In genomic region chr1:205319081-205320018, GRCh38 we compare ENCODE assay signal across 8 cellular contexts. TPM values are rescaled to one million over a fixed set of nuclear protein-coding genes. Genes with fewer than 3 reads are reported as not detected.
DNase-seq lines count a peak whose midpoint lies in the region; ATAC-seq and TF ChIP-seq lines count a peak whose summit lies in the region.

No MANE protein-coding gene starts in this region.

- POLR2A ChIA-PET in activated naive CD8-positive, alpha-beta T cell treated with anti-CD3 and anti-CD28 coated beads, Interleukin-2, amount 10 ng/mL, durations not matched to agents 7 days and 5 days (lab: Charles Lee) = interaction anchor here (1.6 to 9.4 kb wide), 3 partner anchors 33 to 46 kb away, joined by 6 to 170 read pairs (median 12); no protein-coding TSS in a partner anchor

- H3K27ac ChIP-seq in right cardiac atrium (ENCODE audit: low read length) (peak overlapping the region; percentile 38), gastrocnemius medialis (peak overlapping the region in 1 of 4 donors; percentile 32)

- H3K27me3 ChIP-seq in right cardiac atrium (ENCODE audit: control insufficient read depth, insufficient read depth) = no peaks in the 10 kb centered on the region
- no peaks in the 10 kb centered on the region for H3K27me3 ChIP-seq in gastrocnemius medialis

- H3K36me3 Mint-ChIP-seq in activated naive CD8-positive, alpha-beta T cell treated with anti-CD3 and anti-CD28 coated beads, Interleukin-2, amount 10 ng/mL, durations not matched to agents 7 days and 5 days = no peaks in the 10 kb centered on the region

- H3K27me3 Mint-ChIP-seq in activated naive CD8-positive, alpha-beta T cell treated with anti-CD3 and anti-CD28 coated beads, Interleukin-2, amount 10 ng/mL, durations not matched to agents 7 days and 5 days = peaks cover 17% of the 10 kb centered on the region

- ATAC-seq in activated naive CD8-positive, alpha-beta T cell treated with anti-CD3 and anti-CD28 coated beads, Interleukin-2, amount 10 ng/mL, durations not matched to agents 7 days and 5 days (ENCODE audit: low read depth) = peak; percentile 29
- ATAC-seq in right cardiac atrium (peak; percentile 17 to 37), gastrocnemius medialis (peak; percentile 27 to 38), HG03521 (IDR thresholded peaks at IDR 0.05; ENCODE audit: unreplicated experiment) (no peak), HG03135 (IDR thresholded peaks at IDR 0.05; ENCODE audit: unreplicated experiment) (no peak)

- intact Hi-C loops in right cardiac atrium (cut with DNase I) = no loop called here
- intact Hi-C loops in gastrocnemius medialis (cut with DNase I; ENCODE audit: low total_unique reads) = no loop called here

- H3K4me3 ChIP-seq in right cardiac atrium (ENCODE audit: low read length) (no peak overlapping the region), gastrocnemius medialis (no peak overlapping the region)

- H3K36me3 ChIP-seq in gastrocnemius medialis = no peaks in the 10 kb centered on the region

- H3K27ac Mint-ChIP-seq in activated naive CD8-positive, alpha-beta T cell treated with anti-CD3 and anti-CD28 coated beads, Interleukin-2, amount 10 ng/mL, durations not matched to agents 7 days and 5 days = peak overlapping the region; percentile 77

- in situ Hi-C loops in gastrocnemius medialis (cut with MboI; ENCODE audit: low sequenced_read_pairs in 4 of 4) = loop anchor here in 2 of 4 donors (5.0 kb wide), 2 partner anchors 37 to 42 kb away; no protein-coding TSS in a partner anchor

- H3K4me1 Mint-ChIP-seq in activated naive CD8-positive, alpha-beta T cell treated with anti-CD3 and anti-CD28 coated beads, Interleukin-2, amount 10 ng/mL, durations not matched to agents 7 days and 5 days = peaks cover 50% of the 10 kb centered on the region

- peak overlapping the region; percentile 87 for H3K4me3 Mint-ChIP-seq in activated naive CD8-positive, alpha-beta T cell treated with anti-CD3 and anti-CD28 coated beads, Interleukin-2, amount 10 ng/mL, durations not matched to agents 7 days and 5 days

- H3K9me3 ChIP-seq in right cardiac atrium (ENCODE audit: control insufficient read depth, low read length) = no peaks in the 10 kb centered on the region
- H3K9me3 ChIP-seq in gastrocnemius medialis = no peaks in the 10 kb centered on the region

- TF ChIP-seq CTCF in gastrocnemius medialis (IDR thresholded peaks at IDR 0.05 in 4 of 5, conservative IDR thresholded peaks at IDR 0.05 in 1 of 5) = no peak

- no peaks in the 10 kb centered on the region for H3K9me3 Mint-ChIP-seq in activated naive CD8-positive, alpha-beta T cell treated with anti-CD3 and anti-CD28 coated beads, Interleukin-2, amount 10 ng/mL, durations not matched to agents 7 days and 5 days

- peaks cover 16% of the 10 kb centered on the region for H3K4me1 ChIP-seq in right cardiac atrium (ENCODE audit: control insufficient read depth, insufficient read depth, low read length)
- peaks cover 47 to 54% of the 10 kb centered on the region in 2 donors for H3K4me1 ChIP-seq in gastrocnemius medialis

- no peak for TF ChIP-seq POLR2A in gastrocnemius medialis (IDR thresholded peaks at IDR 0.05)

- WGBS in right cardiac atrium = 27% methylated on average over 6 of the region's 6 CpGs

- DNase-seq in NK-92 treated with Interleukin-12 subunit alpha and Interleukin-12 subunit beta, amount 100 ng/mL, for 24 hours (lab: John Stamatoyannopoulos, UW) = peak; percentile 10
- DNase-seq in NK-92 (lab: John Stamatoyannopoulos, UW; ENCODE audit: unreplicated experiment) (no peak), NCI-H510A (lab: John Stamatoyannopoulos, UW) (peak; percentile 78), right cardiac atrium (peak; percentile 52 to 86 (median 74)), gastrocnemius medialis (peak; percentile 35 to 78)
- peak; percentile 43 for DNase-seq in activated naive CD8-positive, alpha-beta T cell treated with anti-CD3 and anti-CD28 coated beads, Interleukin-2, amount 10 ng/mL, durations not matched to agents 7 days and 5 days

RNA-seq across cellular contexts. Expression of gene NUAK2, which starts 2.2 kb away (rescaled TPM):
- 10 to 100 TPM; 13.0 to 14.7 TPM for total RNA-seq in activated naive CD8-positive, alpha-beta T cell treated with anti-CD3 and anti-CD28 coated beads, Interleukin-2, amount 10 ng/mL, durations not matched to agents 7 days and 5 days
- total RNA-seq in right cardiac atrium (1 to 10 TPM in 3 of 4 donors, under 1 TPM in 1; 0.50 to 1.6 (median 1.4) TPM), gastrocnemius medialis (1 to 10 TPM in 1 of 4 donors, under 1 TPM in 3; 0.42 to 1.9 (median 0.58) TPM)
- polyA plus RNA-seq in right cardiac atrium = 0.86 TPM

RNA-seq across cellular contexts. Expression of gene KLHDC8A, which starts 37.4 kb away (rescaled TPM):
- not detected for total RNA-seq in activated naive CD8-positive, alpha-beta T cell treated with anti-CD3 and anti-CD28 coated beads, Interleukin-2, amount 10 ng/mL, durations not matched to agents 7 days and 5 days
- total RNA-seq in right cardiac atrium (under 1 TPM; 0.35 to 0.71 (median 0.52) TPM), gastrocnemius medialis (not detected)
- 0.36 TPM for polyA plus RNA-seq in right cardiac atrium

Comparison
In these comparisons a context has a peak if more than half of its experiments do, and no peak if none do; other contexts are left out.
1. ATAC-seq: peak in activated naive CD8-positive, alpha-beta T cell treated with anti-CD3 and anti-CD28 coated beads, Interleukin-2, amount 10 ng/mL, durations not matched to agents 7 days and 5 days (single experiment), right cardiac atrium (2 of 2) and gastrocnemius medialis (2 of 2); none in HG03521 (single experiment) and HG03135 (single experiment).
2. RNA of gene NUAK2, which starts 2.2 kb away (total RNA-seq): 13.0 to 14.7 TPM in activated naive CD8-positive, alpha-beta T cell treated with anti-CD3 and anti-CD28 coated beads, Interleukin-2, amount 10 ng/mL, durations not matched to agents 7 days and 5 days; 0.50 to 1.6 TPM in right cardiac atrium and 0.42 to 1.9 TPM in gastrocnemius medialis; every median in the first group is over 4 times any median in the second.